ENCODE assay signal across 13 cellular contexts in the genomic region with DNA sequence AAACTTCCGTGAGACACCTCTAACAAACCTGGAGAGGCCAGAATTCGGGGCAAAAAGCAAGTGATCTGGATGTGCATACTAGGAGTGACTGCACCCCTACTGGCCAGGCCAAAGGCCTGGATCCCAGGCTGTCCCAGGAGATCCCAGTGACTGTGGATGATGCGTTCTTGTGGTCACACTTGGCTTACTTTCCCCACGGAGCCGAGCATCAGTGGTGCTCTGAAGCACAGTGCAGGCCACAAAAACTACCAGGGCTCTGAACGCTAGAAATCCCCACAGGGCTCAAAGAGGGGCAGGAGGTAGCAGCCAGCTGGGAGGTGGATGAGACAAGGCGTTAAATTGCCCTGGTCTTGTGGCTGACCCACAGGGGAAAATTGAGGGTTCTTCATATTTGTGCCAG. TPM values are rescaled to one million over a fixed set of nuclear protein-coding genes. Genes with fewer than 3 reads are reported as not detected.
DNase-seq lines count a peak whose midpoint lies in the region; ATAC-seq lines count a peak whose summit lies in the region.
"Had no signal": no experiment of that assay in that cellular context is flagged by ENCODE, and none has a peak within 500 bp of the region (broad histone marks: within the 10 kb centered on the region; RNA-seq: fewer than 3 reads in every experiment).

No MANE protein-coding gene starts in this region.

- H3K4me3 Mint-ChIP-seq in activated naive CD8-positive, alpha-beta T cell treated with anti-CD3 and anti-CD28 coated beads, Interleukin-2, amount 10 ng/mL, durations not matched to agents 7 days and 5 days, result peak overlapping the region; percentile 30
- H3K4me3 Mint-ChIP-seq in activated naive CD8-positive, alpha-beta T cell treated with anti-CD3 and anti-CD28 coated beads for 36 hours, result no peak overlapping the region
- H3K4me3 Mint-ChIP-seq: activated T-helper 17 cell treated with anti-CD3 and anti-CD28 coated beads, Interleukin-2, amount 50 U/mL, for 72 hours had no signal

- H3K27ac Mint-ChIP-seq in activated naive CD8-positive, alpha-beta T cell treated with anti-CD3 and anti-CD28 coated beads, Interleukin-2, amount 10 ng/mL, durations not matched to agents 7 days and 5 days, result no peak overlapping the region
- H3K27ac Mint-ChIP-seq in activated naive CD8-positive, alpha-beta T cell treated with anti-CD3 and anti-CD28 coated beads for 36 hours, result no peak overlapping the region

- no peaks in the 10 kb centered on the region for H3K27me3 Mint-ChIP-seq in activated naive CD8-positive, alpha-beta T cell treated with anti-CD3 and anti-CD28 coated beads, Interleukin-2, amount 10 ng/mL, durations not matched to agents 7 days and 5 days
- H3K27me3 Mint-ChIP-seq in activated naive CD8-positive, alpha-beta T cell treated with anti-CD3 and anti-CD28 coated beads for 36 hours, result no peaks in the 10 kb centered on the region
- H3K27me3 Mint-ChIP-seq: activated T-helper 17 cell treated with anti-CD3 and anti-CD28 coated beads, Interleukin-2, amount 50 U/mL, for 72 hours had no signal

- H3K36me3 Mint-ChIP-seq in activated naive CD8-positive, alpha-beta T cell treated with anti-CD3 and anti-CD28 coated beads, Interleukin-2, amount 10 ng/mL, durations not matched to agents 7 days and 5 days, result peaks cover 16% of the 10 kb centered on the region
- H3K36me3 Mint-ChIP-seq in activated naive CD8-positive, alpha-beta T cell treated with anti-CD3 and anti-CD28 coated beads for 36 hours, result peaks cover 24% of the 10 kb centered on the region

- POLR2A ChIA-PET in activated naive CD8-positive, alpha-beta T cell treated with anti-CD3 and anti-CD28 coated beads, Interleukin-2, amount 10 ng/mL, durations not matched to agents 7 days and 5 days (lab: Charles Lee), result no interaction called here

- DNase-seq in activated naive CD8-positive, alpha-beta T cell treated with anti-CD3 and anti-CD28 coated beads, Interleukin-2, amount 10 ng/mL, durations not matched to agents 7 days and 5 days, result no peak
- no peak for DNase-seq in activated naive CD8-positive, alpha-beta T cell treated with anti-CD3 and anti-CD28 coated beads for 36 hours
- DNase-seq in amniotic epithelial cell (ENCODE audit: low read depth), result peak; percentile 24
- DNase-seq in iris pigment epithelial cell (ENCODE audit: low read depth), result peak; percentile 31
- DNase-seq in stromal cell of bone marrow (ENCODE audit: low read depth), result peak; percentile 39
- no peak for DNase-seq in hypothalamus (lab: John Stamatoyannopoulos, UW)
- no peak for DNase-seq in NCI-H446 (lab: John Stamatoyannopoulos, UW)
- DNase-seq in NCI-H524 (lab: John Stamatoyannopoulos, UW), result no peak
- DNase-seq: activated CD4-positive, alpha-beta T cell treated with anti-CD3 and anti-CD28 coated beads for 1 hour; foreskin keratinocyte; NCI-H187 treated with DMSO at 0.1 percent for 48 hours; uterus had no signal

- no peak for ATAC-seq in activated naive CD8-positive, alpha-beta T cell treated with anti-CD3 and anti-CD28 coated beads, Interleukin-2, amount 10 ng/mL, durations not matched to agents 7 days and 5 days (ENCODE audit: low read depth)
- ATAC-seq: activated T-helper 17 cell treated with anti-CD3 and anti-CD28 coated beads, Interleukin-2, amount 50 U/mL, for 72 hours had no signal

- H3K9me3 Mint-ChIP-seq in activated naive CD8-positive, alpha-beta T cell treated with anti-CD3 and anti-CD28 coated beads, Interleukin-2, amount 10 ng/mL, durations not matched to agents 7 days and 5 days, result no peaks in the 10 kb centered on the region
- H3K9me3 Mint-ChIP-seq in activated naive CD8-positive, alpha-beta T cell treated with anti-CD3 and anti-CD28 coated beads for 36 hours, result no peaks in the 10 kb centered on the region
- H3K9me3 Mint-ChIP-seq: activated T-helper 17 cell treated with anti-CD3 and anti-CD28 coated beads, Interleukin-2, amount 50 U/mL, for 72 hours had no signal

- peaks cover 44% of the 10 kb centered on the region for H3K4me1 Mint-ChIP-seq in activated naive CD8-positive, alpha-beta T cell treated with anti-CD3 and anti-CD28 coated beads, Interleukin-2, amount 10 ng/mL, durations not matched to agents 7 days and 5 days
- peaks cover 60% of the 10 kb centered on the region for H3K4me1 Mint-ChIP-seq in activated naive CD8-positive, alpha-beta T cell treated with anti-CD3 and anti-CD28 coated beads for 36 hours

RNA-seq across cellular contexts. Expression of gene TRIM26, which starts 7.1 kb away (rescaled TPM):
- total RNA-seq in activated naive CD8-positive, alpha-beta T cell treated with anti-CD3 and anti-CD28 coated beads, Interleukin-2, amount 10 ng/mL, durations not matched to agents 7 days and 5 days, result 10 to 100 TPM; 75.5 to 79.3 TPM
- 10 to 100 TPM; 68.6 to 70.2 TPM for total RNA-seq in activated naive CD8-positive, alpha-beta T cell treated with anti-CD3 and anti-CD28 coated beads for 36 hours

RNA-seq across cellular contexts. Expression of gene TRIM15, which starts 42.8 kb away (rescaled TPM):
- not detected for total RNA-seq in activated naive CD8-positive, alpha-beta T cell treated with anti-CD3 and anti-CD28 coated beads, Interleukin-2, amount 10 ng/mL, durations not matched to agents 7 days and 5 days
- total RNA-seq in activated naive CD8-positive, alpha-beta T cell treated with anti-CD3 and anti-CD28 coated beads for 36 hours, result under 1 TPM in 1 of 2 experiments, not detected in 1; 0.29 TPM
- total RNA-seq: activated T-helper 17 cell treated with anti-CD3 and anti-CD28 coated beads, Interleukin-2, amount 50 U/mL, for 72 hours; foreskin keratinocyte; uterus had no signal

RNA-seq across cellular contexts. Expression of gene TRIM10, which starts 45.1 kb away (rescaled TPM):
- total RNA-seq in activated naive CD8-positive, alpha-beta T cell treated with anti-CD3 and anti-CD28 coated beads, Interleukin-2, amount 10 ng/mL, durations not matched to agents 7 days and 5 days, result not detected
- total RNA-seq in activated naive CD8-positive, alpha-beta T cell treated with anti-CD3 and anti-CD28 coated beads for 36 hours, result not detected
- total RNA-seq: foreskin keratinocyte had no signal

Comparison
In these comparisons a context has a peak if more than half of its experiments do, and no peak if none do; other contexts are left out.
1. DNase-seq: peak in amniotic epithelial cell (single experiment), iris pigment epithelial cell (single experiment) and stromal cell of bone marrow (single experiment); none in activated naive CD8-positive, alpha-beta T cell treated with anti-CD3 and anti-CD28 coated beads, Interleukin-2, amount 10 ng/mL, durations not matched to agents 7 days and 5 days (single experiment), activated naive CD8-positive, alpha-beta T cell treated with anti-CD3 and anti-CD28 coated beads for 36 hours (single experiment), hypothalamus (0 of 51), NCI-H446 (0 of 2) and NCI-H524 (0 of 2).